In genomic region chr2:239300871-239301742, GRCh38 we compare ENCODE assay signal across 17 cellular contexts.
A peak's percentile ranks its signal among the peaks of the same experiment; 100 is the strongest.
DNase-seq lines count a peak whose midpoint lies in the region; ATAC-seq and TF ChIP-seq lines count a peak whose summit lies in the region.
"Had no signal": no experiment of that assay in that cellular context is flagged by ENCODE, and none has a peak within 500 bp of the region (broad histone marks: within the 10 kb centered on the region; RNA-seq: fewer than 3 reads in every experiment).

No MANE protein-coding gene starts in this region.

- peaks cover 5 to 72% (median 33%) of the 10 kb centered on the region in 4 donors for H3K4me1 Mint-ChIP-seq in CD4-positive, CD25-positive, alpha-beta regulatory T cell

- no peak for TF ChIP-seq POLR2A in sigmoid colon (IDR thresholded peaks at IDR 0.05)

- no peak for TF ChIP-seq EP300 in sigmoid colon (IDR thresholded peaks at IDR 0.05)

- H3K4me3 ChIP-seq in CD4-positive, CD25-positive, alpha-beta regulatory T cell (ENCODE audit: low read depth, low read length), result no peak overlapping the region
- H3K4me3 ChIP-seq in SJCRH30, result no peak overlapping the region
- no peak overlapping the region for H3K4me3 ChIP-seq in right cardiac atrium (ENCODE audit: low read length)
- peak overlapping the region in 3 of 4 donors; percentile 18 to 20 (median 18) for H3K4me3 ChIP-seq in sigmoid colon
- H3K4me3 ChIP-seq: pancreas had no signal

- ATAC-seq in CD4-positive, CD25-positive, alpha-beta regulatory T cell (ENCODE audit: low read depth in 2 of 2), result no peak
- ATAC-seq in right cardiac atrium, result no peak
- ATAC-seq: activated T-cell treated with anti-CD3 and anti-CD28 coated beads, Interleukin-2, amount 50 U/mL, for 4 hours; HCT116; left lobe of liver; stimulated activated memory B cell treated with anti-CD40 and anti-IgM and Interleukin-4, amounts not matched to agents 10 μg/mL and 1 μg/mL and 100 μg/mL, for 72 hours had no signal

- peaks cover 5% of the 10 kb centered on the region for H3K36me3 Mint-ChIP-seq in CD4-positive, CD25-positive, alpha-beta regulatory T cell

- WGBS in right cardiac atrium, result 79% methylated on average over 26 of the region's 26 CpGs
- 65 to 83% methylated on average over 26 of the region's 26 CpGs for WGBS in sigmoid colon, 2 donors

- DNase-seq in CD4-positive, CD25-positive, alpha-beta regulatory T cell, result no peak
- DNase-seq in SJCRH30, result peak; percentile 30 to 47
- DNase-seq in right cardiac atrium, result peak in 2 of 3 donors; percentile 5 to 40
- DNase-seq in sigmoid colon, result peak; percentile 68
- DNase-seq in NCI-H1092 (lab: John Stamatoyannopoulos, UW), result no peak
- DNase-seq in AG20443 (ENCODE audit: low spot score), result no peak
- no peak for DNase-seq in NCI-H1417 treated with DMSO at 0.1 percent for 48 hours (lab: John Stamatoyannopoulos, UW)
- no peak for DNase-seq in NCI-H1048 (lab: John Stamatoyannopoulos, UW)
- DNase-seq: activated CD4-positive, CD25-positive, alpha-beta regulatory T cell; activated T-cell treated with anti-CD3 and anti-CD28 coated beads, Interleukin-2, amount 50 U/mL, for 4 hours; NCI-H2171 treated with DMSO at 0.1 percent for 48 hours; SK-N-SH; stimulated activated CD4-positive, alpha-beta T cell treated with anti-CD3 and anti-CD28 coated beads, Interleukin-4, amount 100 ng/mL, for 24 hours had no signal

- no peaks in the 10 kb centered on the region for H3K36me3 ChIP-seq in CD4-positive, CD25-positive, alpha-beta regulatory T cell (ENCODE audit: control insufficient read depth, insufficient read depth, low read length)
- no peaks in the 10 kb centered on the region for H3K36me3 ChIP-seq in SJCRH30
- H3K36me3 ChIP-seq in sigmoid colon, result no peaks in the 10 kb centered on the region
- H3K36me3 ChIP-seq: pancreas had no signal

- peaks cover 0 to 2% (median 0%) of the 10 kb centered on the region in 7 donors for H3K9me3 Mint-ChIP-seq in CD4-positive, CD25-positive, alpha-beta regulatory T cell
- H3K9me3 Mint-ChIP-seq: activated T-cell treated with anti-CD3 and anti-CD28 coated beads, Interleukin-2, amount 50 U/mL, for 4 hours; stimulated activated memory B cell treated with anti-CD40 and anti-IgM and Interleukin-4, amounts not matched to agents 10 μg/mL and 1 μg/mL and 100 μg/mL, for 72 hours had no signal

- H3K9me3 ChIP-seq in CD4-positive, CD25-positive, alpha-beta regulatory T cell (ENCODE audit: control insufficient read depth in 2 of 2, low read length in 2 of 2), result no peaks in the 10 kb centered on the region
- no peaks in the 10 kb centered on the region for H3K9me3 ChIP-seq in SJCRH30 (replicated peaks)
- H3K9me3 ChIP-seq in right cardiac atrium (ENCODE audit: control insufficient read depth, low read length), result no peaks in the 10 kb centered on the region
- H3K9me3 ChIP-seq in sigmoid colon, result no peaks in the 10 kb centered on the region
- H3K9me3 ChIP-seq: pancreas, SK-N-SH had no signal

- intact Hi-C loops in right cardiac atrium (cut with DNase I) (no loop called here), sigmoid colon (cut with DNase I) (no loop called here)

- TF ChIP-seq CTCF in sigmoid colon (IDR thresholded peaks at IDR 0.05), result no peak

- H3K4me3 Mint-ChIP-seq in CD4-positive, CD25-positive, alpha-beta regulatory T cell, result peak overlapping the region in 2 of 4 donors; percentile 26 to 77
- H3K4me3 Mint-ChIP-seq: activated T-cell treated with anti-CD3 and anti-CD28 coated beads, Interleukin-2, amount 50 U/mL, for 4 hours; stimulated activated memory B cell treated with anti-CD40 and anti-IgM and Interleukin-4, amounts not matched to agents 10 μg/mL and 1 μg/mL and 100 μg/mL, for 72 hours had no signal

- H3K27me3 ChIP-seq in CD4-positive, CD25-positive, alpha-beta regulatory T cell (ENCODE audit: control insufficient read depth, insufficient read depth, low read length), result no peaks in the 10 kb centered on the region
- H3K27me3 ChIP-seq in SJCRH30 (no peaks in the 10 kb centered on the region), right cardiac atrium (ENCODE audit: control insufficient read depth, insufficient read depth) (no peaks in the 10 kb centered on the region), sigmoid colon (no peaks in the 10 kb centered on the region)
- H3K27me3 ChIP-seq: pancreas had no signal

- peaks cover 43% of the 10 kb centered on the region for H3K4me1 ChIP-seq in CD4-positive, CD25-positive, alpha-beta regulatory T cell (ENCODE audit: control insufficient read depth, insufficient read depth, low read length, poor library complexity, severe bottlenecking)
- H3K4me1 ChIP-seq in SJCRH30 (peaks cover 44% of the 10 kb centered on the region), right cardiac atrium (ENCODE audit: control insufficient read depth, insufficient read depth, low read length) (peaks cover 7% of the 10 kb centered on the region), sigmoid colon (peaks cover 0 to 100% (median 97%) of the 10 kb centered on the region in 4 donors)

- H3K27me3 Mint-ChIP-seq in CD4-positive, CD25-positive, alpha-beta regulatory T cell, result no peaks in the 10 kb centered on the region

- H3K27ac ChIP-seq in CD4-positive, CD25-positive, alpha-beta regulatory T cell (ENCODE audit: insufficient read depth, low read length, poor library complexity, severe bottlenecking), result no peak overlapping the region
- H3K27ac ChIP-seq in SJCRH30 (no peak overlapping the region), right cardiac atrium (ENCODE audit: low read length) (no peak overlapping the region), sigmoid colon (peak overlapping the region; percentile 47 to 97 (median 96))
- H3K27ac ChIP-seq: pancreas had no signal

- H3K27ac Mint-ChIP-seq in CD4-positive, CD25-positive, alpha-beta regulatory T cell, result peak overlapping the region; percentile 75 to 90 (median 89)
- H3K27ac Mint-ChIP-seq: stimulated activated memory B cell treated with anti-CD40 and anti-IgM and Interleukin-4, amounts not matched to agents 10 μg/mL and 1 μg/mL and 100 μg/mL, for 72 hours had no signal

Comparison
In these comparisons a context has a peak if more than half of its experiments do, and no peak if none do; other contexts are left out.
1. DNase-seq: peak in SJCRH30 (2 of 2), right cardiac atrium (2 of 3) and sigmoid colon (single experiment); none in CD4-positive, CD25-positive, alpha-beta regulatory T cell (0 of 3), NCI-H1092 (single experiment), AG20443 (single experiment), NCI-H1417 treated with DMSO at 0.1 percent for 48 hours (single experiment) and NCI-H1048 (single experiment).
2. H3K27ac ChIP-seq: peak in sigmoid colon (4 of 4); none in CD4-positive, CD25-positive, alpha-beta regulatory T cell (single experiment), SJCRH30 (single experiment) and right cardiac atrium (single experiment).
3. H3K4me3 ChIP-seq: peak in sigmoid colon (3 of 4); none in CD4-positive, CD25-positive, alpha-beta regulatory T cell (single experiment), SJCRH30 (single experiment) and right cardiac atrium (single experiment).